ENCODE assay signal across 23 cellular contexts in the genomic region with DNA sequence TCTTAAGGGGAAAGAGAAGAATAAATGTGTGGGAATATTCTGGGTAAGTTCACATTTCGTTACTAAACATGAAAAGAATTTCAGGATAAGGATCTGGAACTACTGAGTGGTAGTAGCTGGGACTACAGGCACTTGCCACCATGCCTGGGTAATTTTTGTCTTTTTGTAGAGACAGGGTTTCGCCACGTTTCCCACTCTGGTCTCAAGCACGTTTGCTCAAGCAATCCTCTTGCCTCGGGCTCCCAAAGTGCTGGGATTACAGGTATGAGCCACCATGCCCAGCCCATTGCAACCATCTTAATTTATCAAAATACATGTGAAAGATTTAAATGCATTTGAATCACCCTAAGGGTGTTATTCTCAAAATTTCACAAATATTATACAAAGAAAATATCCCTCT. TPM values are rescaled to one million over a fixed set of nuclear protein-coding genes. Genes with fewer than 3 reads are reported as not detected.
DNase-seq lines count a peak whose midpoint lies in the region; ATAC-seq and TF ChIP-seq lines count a peak whose summit lies in the region.
"Had no signal": no experiment of that assay in that cellular context is flagged by ENCODE, and none has a peak within 500 bp of the region (broad histone marks: within the 10 kb centered on the region; RNA-seq: fewer than 3 reads in every experiment).

No MANE protein-coding gene starts in this region.

- WGBS in mesenchymal stem cell, result 96% methylated on average over 5 of the region's 5 CpGs
- WGBS in trophoblast cell (ENCODE audit: extremely low coverage, insufficient coverage, insufficient read length), result no CpG with 5 or more reads among the region's 5 CpGs
- whole genome bisulfite sequencing in psoas muscle, 3 donors, result 97 to 98% (median 98%) methylated on average over 5 of the region's 5 CpGs

- H2AK5ac ChIP-seq in mesenchymal stem cell (ENCODE audit: low read length, severe bottlenecking) (no peak overlapping the region), trophoblast cell (ENCODE audit: low read length) (no peak overlapping the region)

- H3K27me3 ChIP-seq in GM23338 (ENCODE audit: insufficient read depth), result no peaks in the 10 kb centered on the region
- H3K27me3 ChIP-seq in mesenchymal stem cell (ENCODE audit: control insufficient read depth in 1 of 2, insufficient read depth in 1 of 2, low read length in 2 of 2), result no peaks in the 10 kb centered on the region
- no peaks in the 10 kb centered on the region for H3K27me3 ChIP-seq in trophoblast cell (ENCODE audit: insufficient read depth, low read length)
- no peaks in the 10 kb centered on the region for H3K27me3 ChIP-seq in psoas muscle (ENCODE audit: insufficient read depth in 3 of 3, low read length in 2 of 3)
- H3K27me3 ChIP-seq: BE2C, BLaER1 had no signal

- intact Hi-C loops in psoas muscle (cut with DNase I), result no loop called here

- H3K36me3 ChIP-seq in GM23338 (ENCODE audit: insufficient read depth), result no peaks in the 10 kb centered on the region
- H3K36me3 ChIP-seq in mesenchymal stem cell (ENCODE audit: control insufficient read depth in 1 of 2, insufficient read depth in 2 of 2, low read depth in 1 of 2, low read length in 2 of 2), result no peaks in the 10 kb centered on the region
- no peaks in the 10 kb centered on the region for H3K36me3 ChIP-seq in trophoblast cell (ENCODE audit: control insufficient read depth in 1 of 2, insufficient read depth in 2 of 2, low read length in 2 of 2)
- no peaks in the 10 kb centered on the region for H3K36me3 ChIP-seq in psoas muscle (ENCODE audit: insufficient read depth in 1 of 2, low read depth in 1 of 2)
- H3K36me3 ChIP-seq: BE2C, BLaER1 had no signal

- H3K9ac ChIP-seq in mesenchymal stem cell (ENCODE audit: low read length), result no peak overlapping the region
- no peak overlapping the region for H3K9ac ChIP-seq in trophoblast cell (ENCODE audit: low read length)
- H3K9ac ChIP-seq: BLaER1 had no signal

- no peak for TF ChIP-seq CTCF in GM23338 (conservative IDR thresholded peaks at IDR 0.05; ENCODE audit: low read depth in 2 of 2)
- no peak for TF ChIP-seq CTCF in psoas muscle (IDR thresholded peaks at IDR 0.05)

- H3K79me2 ChIP-seq in GM23338 (replicated peaks; ENCODE audit: insufficient read depth) (peaks cover 76% of the 10 kb centered on the region), trophoblast cell (ENCODE audit: control insufficient read depth, insufficient read depth, low read length, poor library complexity) (no peaks in the 10 kb centered on the region)

- H3K4me1 ChIP-seq in GM23338 (ENCODE audit: insufficient read depth), result 0 out of 2 replicates have a peak, but pooled peaks cover 6% of the 10 kb centered on the region
- H3K4me1 ChIP-seq in mesenchymal stem cell (ENCODE audit: control insufficient read depth, insufficient read depth, low read depth, low read length), result peaks cover 4% of the 10 kb centered on the region
- peaks cover 2 to 5% of the 10 kb centered on the region in 2 experiments for H3K4me1 ChIP-seq in trophoblast cell (ENCODE audit: control insufficient read depth in 1 of 2, insufficient read depth in 2 of 2, low read length in 2 of 2)
- peaks cover 25% of the 10 kb centered on the region for H3K4me1 ChIP-seq in psoas muscle
- H3K4me1 ChIP-seq: BLaER1 had no signal

- peaks cover 17% of the 10 kb centered on the region for H3K79me1 ChIP-seq in mesenchymal stem cell (replicated peaks; ENCODE audit: low read length, poor library complexity, severe bottlenecking)
- H3K79me1 ChIP-seq in trophoblast cell (ENCODE audit: low read length), result no peaks in the 10 kb centered on the region

- no peak overlapping the region for H3K14ac ChIP-seq in mesenchymal stem cell (ENCODE audit: low read length in 2 of 2)
- no peak overlapping the region for H3K14ac ChIP-seq in trophoblast cell (ENCODE audit: low read length)

- H4K8ac ChIP-seq in mesenchymal stem cell (ENCODE audit: low read length) (no peak overlapping the region), trophoblast cell (ENCODE audit: low read depth, low read length) (no peak overlapping the region)

- no peaks in the 10 kb centered on the region for H3K9me3 ChIP-seq in mesenchymal stem cell (ENCODE audit: control insufficient read depth, low read length)
- H3K9me3 ChIP-seq in trophoblast cell (ENCODE audit: insufficient read depth, low read depth, low read length), result no peaks in the 10 kb centered on the region
- no peaks in the 10 kb centered on the region for H3K9me3 ChIP-seq in psoas muscle
- H3K9me3 ChIP-seq: BE2C had no signal

- H3K4me3 ChIP-seq in GM23338 (no peak overlapping the region), mesenchymal stem cell (ENCODE audit: insufficient read depth in 1 of 2, low read depth in 1 of 2, low read length in 2 of 2) (no peak overlapping the region), trophoblast cell (ENCODE audit: low read depth, low read length) (no peak overlapping the region), psoas muscle (no peak overlapping the region)
- H3K4me3 ChIP-seq: BLaER1, GM12878 had no signal

- H3F3A ChIP-seq in GM23338 (replicated peaks; ENCODE audit: low read depth), result no peaks in the 10 kb centered on the region

- no peak overlapping the region for H3K4me2 ChIP-seq in GM23338
- no peak overlapping the region for H3K4me2 ChIP-seq in mesenchymal stem cell (ENCODE audit: low read length, poor library complexity, severe bottlenecking)
- H3K4me2 ChIP-seq in trophoblast cell (ENCODE audit: low read length), result no peak overlapping the region
- H3K4me2 ChIP-seq: BLaER1 had no signal

- no peaks in the 10 kb centered on the region for H3K9me3 Mint-ChIP-seq in GM23338
- H3K9me3 Mint-ChIP-seq: CD14-positive monocyte; CD4-positive, alpha-beta memory T cell; CD8-positive, alpha-beta memory T cell had no signal

- peak overlapping the region; percentile 13; the same call in 1 of the 2 replicates for H3K27ac ChIP-seq in GM23338 (ENCODE audit: low read depth)
- peak overlapping the region; percentile 41 for H3K27ac ChIP-seq in mesenchymal stem cell (ENCODE audit: low read length, poor library complexity, severe bottlenecking)
- no peak overlapping the region for H3K27ac ChIP-seq in trophoblast cell (ENCODE audit: low read depth, low read length)
- H3K27ac ChIP-seq in psoas muscle, result no peak overlapping the region
- H3K27ac ChIP-seq: BLaER1 had no signal

- peaks cover 2% of the 10 kb centered on the region; the same call in 1 of the 3 replicates for H3K36me3 Mint-ChIP-seq in GM23338 (ENCODE audit: low read depth)

- no peak overlapping the region for H3K27ac Mint-ChIP-seq in GM23338
- H3K27ac Mint-ChIP-seq: CD14-positive monocyte; CD8-positive, alpha-beta memory T cell had no signal

- H4K20me1 ChIP-seq in GM23338 (replicated peaks; ENCODE audit: insufficient read depth), result peaks cover 4% of the 10 kb centered on the region
- H4K20me1 ChIP-seq: BLaER1 had no signal

- peaks cover 15% of the 10 kb centered on the region; the same call in 2 of the 3 replicates for H3K4me1 Mint-ChIP-seq in GM23338

- H4K91ac ChIP-seq in mesenchymal stem cell (ENCODE audit: low read length) (no peak overlapping the region), trophoblast cell (ENCODE audit: low read depth, low read length) (no peak overlapping the region)

- no peak overlapping the region for H3K23ac ChIP-seq in mesenchymal stem cell (ENCODE audit: low read length in 2 of 2)
- no peak overlapping the region for H3K23ac ChIP-seq in trophoblast cell (ENCODE audit: low read length)

- H2AFZ ChIP-seq in GM23338, result no peak overlapping the region
- no peak overlapping the region for H2AFZ ChIP-seq in mesenchymal stem cell (ENCODE audit: low read depth, low read length)
- no peak overlapping the region for H2AFZ ChIP-seq in trophoblast cell (ENCODE audit: insufficient read depth, low read length, poor library complexity)

- no peak for ATAC-seq in GM23338
- ATAC-seq in psoas muscle, result no peak
- ATAC-seq: GM12878 had no signal

- H3K27me3 Mint-ChIP-seq in GM23338 (ENCODE audit: insufficient read depth, low read depth, poor library complexity), result no peaks in the 10 kb centered on the region
- H3K27me3 Mint-ChIP-seq: CD4-positive, alpha-beta memory T cell; CD4-positive, CD25-positive, alpha-beta regulatory T cell; CD8-positive, alpha-beta memory T cell had no signal

- H3K4ac ChIP-seq in mesenchymal stem cell (ENCODE audit: low read depth in 1 of 2, low read length in 2 of 2), result no peak overlapping the region
- H3K4ac ChIP-seq in trophoblast cell (ENCODE audit: low read depth, low read length), result no peak overlapping the region

- DNase-seq in GM23338 (ENCODE audit: low spot score) (no peak), mesenchymal stem cell (no peak), trophoblast cell (peak; percentile 94 to 97), psoas muscle (no peak)
- DNase-seq in stimulated activated naive CD4-positive, alpha-beta T cell treated with Interleukin-2 at 50 U/mL for 16 hours (lab: John Stamatoyannopoulos, UW), result no peak
- DNase-seq: 8988T; ACHN; BE2C; C1 segment of cervical spinal cord; CD4-positive, CD25-positive, alpha-beta regulatory T cell; CD8-positive, alpha-beta memory T cell; COR-L47; DMS 273 treated with DMSO at 0.1 percent for 48 hours; DMS153; DMS53; DMS79; DND-41; EL; GDM1 had no signal

- H4K12ac ChIP-seq in trophoblast cell (ENCODE audit: low read depth, low read length), result no peak overlapping the region

- no peaks in the 10 kb centered on the region for H3K9me2 ChIP-seq in GM23338 (ENCODE audit: insufficient read depth)

- H2BK120ac ChIP-seq in mesenchymal stem cell (ENCODE audit: low read depth, low read length) (no peak overlapping the region), trophoblast cell (ENCODE audit: insufficient read depth, low read length, poor library complexity) (no peak overlapping the region)

- H2BK5ac ChIP-seq in mesenchymal stem cell (ENCODE audit: low read depth, low read length, poor library complexity, severe bottlenecking) (no peak overlapping the region), trophoblast cell (ENCODE audit: low read depth, low read length, poor library complexity) (no peak overlapping the region)

- H2BK12ac ChIP-seq in mesenchymal stem cell (ENCODE audit: low read length in 2 of 2) (no peak overlapping the region), trophoblast cell (ENCODE audit: low read length) (no peak overlapping the region)

- H3K18ac ChIP-seq in mesenchymal stem cell (ENCODE audit: low read depth in 1 of 2, low read length in 2 of 2) (no peak overlapping the region), trophoblast cell (ENCODE audit: low read length) (no peak overlapping the region)

- H3K4me3 Mint-ChIP-seq in GM23338, result no peak overlapping the region
- H3K4me3 Mint-ChIP-seq: CD14-positive monocyte; CD4-positive, CD25-positive, alpha-beta regulatory T cell; CD8-positive, alpha-beta memory T cell had no signal

- H2BK15ac ChIP-seq in mesenchymal stem cell (ENCODE audit: low read depth, poor library complexity, severe bottlenecking), result no peak overlapping the region

RNA-seq across cellular contexts. Expression of gene ITPR2, which starts 26.4 kb away (rescaled TPM):
- 55.0 and 65.2 TPM in 2 replicates for total RNA-seq in GM23338 (2014; rRNA removed; shearing (Covaris generic))
- polyA plus RNA-seq in GM23338 (2016; fragmentation: Nextera tagmentation; extraction: Ambion mirVana), result 38.4 and 44.5 TPM in 2 replicates
- 7.2 TPM for polyA plus RNA-seq in mesenchymal stem cell (2013, experiment 1 of 2)
- polyA plus RNA-seq in mesenchymal stem cell (2013, experiment 2 of 2), result 6.8 TPM
- polyA plus RNA-seq in trophoblast cell (2013), result 5.4 and 5.5 TPM in 2 replicates
- 10 to 100 TPM in 1 of 4 donors, 1 to 10 TPM in 3; 6.1 to 10.3 (median 8.4) TPM for total RNA-seq in psoas muscle
- 1 to 10 TPM in 2 of 3 donors, under 1 TPM in 1; 0.86 to 2.2 (median 1.2) TPM for polyA plus RNA-seq in psoas muscle

Comparison
In these comparisons a context has a peak if more than half of its experiments do, and no peak if none do; other contexts are left out.
1. DNase-seq: peak in trophoblast cell (2 of 2); none in GM23338 (single experiment), mesenchymal stem cell (single experiment), psoas muscle (0 of 2) and stimulated activated naive CD4-positive, alpha-beta T cell treated with Interleukin-2 at 50 U/mL for 16 hours (single experiment).
2. H3K27ac ChIP-seq: peak in GM23338 (single experiment) and mesenchymal stem cell (single experiment); none in trophoblast cell (single experiment) and psoas muscle (single experiment).